Comparison of ENCODE assay signal across 3 cellular contexts in the genomic region with DNA sequence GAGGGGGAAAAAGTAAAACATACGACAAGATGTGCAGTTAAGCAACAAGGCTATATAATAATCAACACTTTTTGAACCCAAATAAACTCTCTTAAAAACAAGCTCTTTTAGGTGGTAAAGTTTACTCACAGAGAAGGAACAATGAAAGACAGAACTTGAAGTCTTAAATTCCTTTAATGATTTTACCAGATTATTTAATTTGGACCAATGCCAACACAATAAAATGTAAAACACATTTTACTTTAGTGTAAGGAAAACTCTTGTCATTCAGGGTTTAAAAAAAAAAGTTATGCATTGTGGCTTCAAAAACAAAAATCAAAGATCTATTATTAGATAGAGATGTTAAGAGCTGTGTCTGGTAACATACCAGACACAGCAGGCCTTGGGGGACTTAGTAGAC.
A peak's percentile ranks its signal among the peaks of the same experiment; 100 is the strongest.
TF ChIP-seq lines count a peak whose summit lies in the region.

No MANE protein-coding gene starts in this region.

TF ChIP-seq in SK-N-SH treated with all-trans-retinoic acid at 6 μM for 48 hours, 23 proteins besides CTCF, POLR2A, EP300 and RAD21:
- no peak for TF ChIP-seq GLIS3 (CRISPR knock-in tag; IDR thresholded peaks at IDR 0.05)
- TF ChIP-seq ZNF565 (CRISPR knock-in tag; conservative IDR thresholded peaks at IDR 0.05; ENCODE audit: low read depth), result no peak
- no peak for TF ChIP-seq ZFP30 (CRISPR knock-in tag; IDR thresholded peaks at IDR 0.05)
- no peak for TF ChIP-seq TOX (CRISPR knock-in tag; IDR thresholded peaks at IDR 0.05; ENCODE audit: borderline replicate concordance)
- 0 out of 2 replicates have a peak, but pooled peaks have one; percentile 7 for TF ChIP-seq ISL1 (CRISPR knock-in tag; IDR thresholded peaks at IDR 0.05)

TF ChIP-seq in SK-N-SH, 30 proteins besides CTCF, POLR2A, EP300 and RAD21:
- TF ChIP-seq, protein P1, sequence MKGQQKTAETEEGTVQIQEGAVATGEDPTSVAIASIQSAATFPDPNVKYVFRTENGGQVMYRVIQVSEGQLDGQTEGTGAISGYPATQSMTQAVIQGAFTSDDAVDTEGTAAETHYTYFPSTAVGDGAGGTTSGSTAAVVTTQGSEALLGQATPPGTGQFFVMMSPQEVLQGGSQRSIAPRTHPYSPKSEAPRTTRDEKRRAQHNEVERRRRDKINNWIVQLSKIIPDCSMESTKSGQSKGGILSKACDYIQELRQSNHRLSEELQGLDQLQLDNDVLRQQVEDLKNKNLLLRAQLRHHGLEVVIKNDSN (IDR thresholded peaks at IDR 0.05; ENCODE audit: borderline replicate concordance, low read depth), result no peak
- TF ChIP-seq CHD2 (IDR thresholded peaks at IDR 0.05; ENCODE audit: low read length, partially characterized antibody), result no peak
- TF ChIP-seq FOXM1 (IDR thresholded peaks at IDR 0.05; ENCODE audit: low read depth), result no peak
- no peak for TF ChIP-seq YY1 (IDR thresholded peaks at IDR 0.05; ENCODE audit: low read depth)
- TF ChIP-seq FOSL2 (IDR thresholded peaks at IDR 0.05; ENCODE audit: borderline replicate concordance, low read depth), result no peak
- TF ChIP-seq ELF1 (IDR thresholded peaks at IDR 0.05), result no peak
- no peak for TF ChIP-seq TCF12 (IDR thresholded peaks at IDR 0.05)
- TF ChIP-seq JUND (IDR thresholded peaks at IDR 0.05), result no peak
- TF ChIP-seq TEAD4 (IDR thresholded peaks at IDR 0.05; ENCODE audit: borderline replicate concordance, insufficient read depth), result no peak
- no peak for TF ChIP-seq RFX5 (IDR thresholded peaks at IDR 0.05; ENCODE audit: low read length)

TF ChIP-seq in K562, 482 proteins besides CTCF, POLR2A, EP300 and RAD21:
- TF ChIP-seq ZNF778 (CRISPR knock-in tag; IDR thresholded peaks at IDR 0.05) (no peak), NFIC (IDR thresholded peaks at IDR 0.05) (peak; percentile 69), ZNF785 (CRISPR knock-in tag; IDR thresholded peaks at IDR 0.05) (no peak)
- TF ChIP-seq, protein P2, sequence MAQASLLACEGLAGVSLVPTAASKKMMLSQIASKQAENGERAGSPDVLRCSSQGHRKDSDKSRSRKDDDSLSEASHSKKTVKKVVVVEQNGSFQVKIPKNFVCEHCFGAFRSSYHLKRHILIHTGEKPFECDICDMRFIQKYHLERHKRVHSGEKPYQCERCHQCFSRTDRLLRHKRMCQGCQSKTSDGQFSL (CRISPR knock-in tag; IDR thresholded peaks at IDR 0.05), result no peak
- TF ChIP-seq, protein P2 (tag; IDR thresholded peaks at IDR 0.05), result no peak
- TF ChIP-seq, protein P3, sequence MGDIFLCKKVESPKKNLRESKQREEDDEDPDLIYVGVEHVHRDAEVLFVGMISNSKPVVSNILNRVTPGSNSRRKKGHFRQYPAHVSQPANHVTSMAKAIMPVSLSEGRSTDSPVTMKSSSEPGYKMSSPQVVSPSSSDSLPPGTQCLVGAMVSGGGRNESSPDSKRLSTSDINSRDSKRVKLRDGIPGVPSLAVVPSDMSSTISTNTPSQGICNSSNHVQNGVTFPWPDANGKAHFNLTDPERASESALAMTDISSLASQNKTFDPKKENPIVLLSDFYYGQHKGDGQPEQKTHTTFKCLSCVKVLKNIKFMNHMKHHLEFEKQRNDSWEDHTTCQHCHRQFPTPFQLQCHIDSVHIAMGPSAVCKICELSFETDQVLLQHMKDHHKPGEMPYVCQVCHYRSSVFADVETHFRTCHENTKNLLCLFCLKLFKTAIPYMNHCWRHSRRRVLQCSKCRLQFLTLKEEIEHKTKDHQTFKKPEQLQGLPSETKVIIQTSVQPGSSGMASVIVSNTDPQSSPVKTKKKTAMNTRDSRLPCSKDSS (IDR thresholded peaks at IDR 0.05; ENCODE audit: low read depth, partially characterized antibody), result no peak
